In genomic region chr12:78929075-78929418, GRCh38 we compare ENCODE assay signal across 21 cellular contexts.
DNase-seq lines count a peak whose midpoint lies in the region; ATAC-seq, FAIRE-seq and TF ChIP-seq lines count a peak whose summit lies in the region.
"Had no signal": no experiment of that assay in that cellular context is flagged by ENCODE, and none has a peak within 500 bp of the region (broad histone marks: within the 10 kb centered on the region; RNA-seq: fewer than 3 reads in every experiment).

No MANE protein-coding gene starts in this region.

- H4K20me1 ChIP-seq in GM23248 (ENCODE audit: insufficient read depth), result no peaks in the 10 kb centered on the region
- H4K20me1 ChIP-seq: BLaER1 had no signal

- ATAC-seq in GM21526 (IDR thresholded peaks at IDR 0.05; ENCODE audit: low FRiP score, unreplicated experiment), result no peak

- 92 to 97% methylated on average over 6 to 7 of the region's 7 CpGs for WGBS in GM23248 (ENCODE audit: low coverage in 1 of 2, low lambda C conversion rate in 2 of 2, missing lambda C conversion rate in 2 of 2), 2 experiments

- FAIRE-seq in bronchial epithelial cell (lab: Jason Lieb, UNC), result no peak
- FAIRE-seq: GM12892, GM18507 had no signal

- DNase-seq in A172 (ENCODE audit: low spot score), result peak; percentile 34
- DNase-seq in GM23248, result no peak
- DNase-seq in RPMI7951 (ENCODE audit: low read depth), result peak; percentile 20
- DNase-seq in bronchial epithelial cell (ENCODE audit: low read depth), result peak; percentile 69
- no peak for DNase-seq in stimulated activated CD8-positive, alpha-beta memory T cell treated with anti-CD3 and anti-CD28 coated beads, Interleukin-4, amount 100 ng/mL, for 48 hours
- no peak for DNase-seq in NCI-H2081 (lab: John Stamatoyannopoulos, UW)
- no peak for DNase-seq in activated effector memory CD4-positive, alpha-beta T cell treated with Interleukin-2 at 50 U/mL for 16 hours
- DNase-seq: 8988T; CD4-positive, alpha-beta memory T cell; GOT3; KBM-7; NCI-H1417 treated with DMSO at 0.1 percent for 48 hours; NCI-H187 treated with DMSO at 0.1 percent for 48 hours; NCI-H2171; NCI-H748 treated with DMSO at 0.1 percent for 48 hours; NK-92 treated with Interleukin-12 subunit alpha and Interleukin-12 subunit beta, amount 100 ng/mL, for 24 hours; SIG-M5 had no signal

- no peak overlapping the region for H3K4me2 ChIP-seq in GM23248 (ENCODE audit: unreplicated experiment)
- H3K4me2 ChIP-seq: BLaER1 had no signal

- H3K4me1 ChIP-seq in GM23248 (ENCODE audit: insufficient read depth), result no peaks in the 10 kb centered on the region

- H3K9me3 ChIP-seq in GM23248 (ENCODE audit: low read depth), result no peaks in the 10 kb centered on the region

- 0 out of 2 replicates have a peak overlapping the region, but pooled peaks have one; percentile 44 for H3K27ac ChIP-seq in GM23248
- H3K27ac ChIP-seq: BLaER1 had no signal

- H3K4me3 ChIP-seq in GM23248, result no peak overlapping the region
- no peak overlapping the region for H3K4me3 ChIP-seq in bronchial epithelial cell (ENCODE audit: low read depth, low read length)
- H3K4me3 ChIP-seq: BLaER1 had no signal

- H2AFZ ChIP-seq in GM23248, result no peak overlapping the region

- in situ Hi-C loops in GM23248 (cut with MboI), result no loop called here

- no peaks in the 10 kb centered on the region for H3K79me2 ChIP-seq in GM23248 (ENCODE audit: insufficient read depth)

- H3K9me2 ChIP-seq in GM23248 (ENCODE audit: insufficient read depth), result no peaks in the 10 kb centered on the region

- H3K27me3 ChIP-seq in GM23248 (replicated peaks; ENCODE audit: insufficient read depth), result no peaks in the 10 kb centered on the region
- no peaks in the 10 kb centered on the region for H3K27me3 ChIP-seq in bronchial epithelial cell (ENCODE audit: control insufficient read depth, insufficient read depth, low read length)
- H3K27me3 ChIP-seq: BLaER1 had no signal

- no peaks in the 10 kb centered on the region for H3F3A ChIP-seq in GM23248 (ENCODE audit: insufficient read depth)

- no peaks in the 10 kb centered on the region for H3K36me3 ChIP-seq in GM23248 (ENCODE audit: low read depth)
- no peaks in the 10 kb centered on the region for H3K36me3 ChIP-seq in bronchial epithelial cell (ENCODE audit: control insufficient read depth, insufficient read depth, low read length)

- TF ChIP-seq CTCF in bronchial epithelial cell (IDR thresholded peaks at IDR 0.05; ENCODE audit: insufficient read depth, low read length, severe bottlenecking), result no peak

- H3K9ac ChIP-seq in GM23248, result no peak overlapping the region
- H3K9ac ChIP-seq: BLaER1 had no signal

Comparison
In these comparisons a context has a peak if more than half of its experiments do, and no peak if none do; other contexts are left out.
1. DNase-seq: peak in A172 (single experiment), RPMI7951 (single experiment) and bronchial epithelial cell (single experiment); none in GM23248 (single experiment), stimulated activated CD8-positive, alpha-beta memory T cell treated with anti-CD3 and anti-CD28 coated beads, Interleukin-4, amount 100 ng/mL, for 48 hours (single experiment), NCI-H2081 (0 of 2) and activated effector memory CD4-positive, alpha-beta T cell treated with Interleukin-2 at 50 U/mL for 16 hours (single experiment).